ENCODE assay signal across 21 cellular contexts in genomic region chr1:82706741-82707140, GRCh38.
"Had no signal": no experiment of that assay in that cellular context is flagged by ENCODE, and none has a peak within 500 bp of the region (broad histone marks: within the 10 kb centered on the region; RNA-seq: fewer than 3 reads in every experiment).

No MANE protein-coding gene starts in this region.

- H3K36me3 Mint-ChIP-seq: activated CD4-positive, alpha-beta memory T cell treated with anti-CD3 and anti-CD28 coated beads for 36 hours; activated naive CD8-positive, alpha-beta T cell treated with anti-CD3 and anti-CD28 coated beads for 36 hours; brain; type B pancreatic cell had no signal

- H3K4me1 Mint-ChIP-seq: activated naive CD8-positive, alpha-beta T cell treated with anti-CD3 and anti-CD28 coated beads for 36 hours; brain had no signal

- ATAC-seq: left colon, lower lobe of right lung had no signal

- H3K27ac ChIP-seq: coronary artery, lower lobe of right lung had no signal

- DNase-seq: activated B cell treated with CpG ODN at 0.5 μM for 24 hours; activated CD4-positive, alpha-beta memory T cell treated with anti-CD3 and anti-CD28 coated beads for 36 hours; activated CD4-positive, alpha-beta T cell treated with anti-CD3 and anti-CD28 coated beads for 4 hours; activated naive CD8-positive, alpha-beta T cell treated with anti-CD3 and anti-CD28 coated beads for 36 hours; activated T-cell treated with anti-CD3 and anti-CD28 coated beads for 4 hours; amygdala; central memory CD4-positive, alpha-beta T cell; left colon; lower lobe of right lung; nucleus accumbens; stimulated activated CD4-positive, alpha-beta T cell treated with anti-CD3 and anti-CD28 coated beads, Interleukin-12 subunit alpha, Interleukin-12 subunit beta, amount 100 ng/mL, for 4 hours; stimulated activated CD4-positive, alpha-beta T cell treated with anti-CD3 and anti-CD28 coated beads, Interleukin-1b, Interleukin-23, amount 100 ng/mL, for 48 hours; T-helper 1 cell; T-helper 9 cell had no signal

- H3K9me3 ChIP-seq: lower lobe of right lung had no signal

- H3K9me3 Mint-ChIP-seq: activated B cell treated with CpG ODN at 0.5 μM for 24 hours; activated CD4-positive, alpha-beta memory T cell treated with anti-CD3 and anti-CD28 coated beads for 36 hours; activated naive CD8-positive, alpha-beta T cell treated with anti-CD3 and anti-CD28 coated beads for 36 hours; activated T-helper 1 cell treated with anti-CD3 and anti-CD28 coated beads, Interleukin-12 subunit alpha, Interleukin-12 subunit beta, Interleukin-2, Interleukin-4 antibody, amounts not matched to agents 30 ng/mL and 10 ng/mL and 1 ng/mL, durations not matched to agents 14 hours and 24 hours and 36 hours; brain; nephron; stimulated activated naive CD8-positive, alpha-beta T cell treated with anti-CD3 and anti-CD28 coated beads, Interleukin-15, Interleukin-2, amounts not matched to agents 100 ng/mL and 50 ng/mL, for 24 hours; type B pancreatic cell had no signal

- H3K27ac Mint-ChIP-seq: activated B cell treated with CpG ODN at 0.5 μM for 24 hours; activated CD4-positive, alpha-beta memory T cell treated with anti-CD3 and anti-CD28 coated beads for 36 hours; activated naive CD8-positive, alpha-beta T cell treated with anti-CD3 and anti-CD28 coated beads for 36 hours; activated T-helper 1 cell treated with anti-CD3 and anti-CD28 coated beads, Interleukin-12 subunit alpha, Interleukin-12 subunit beta, Interleukin-2, Interleukin-4 antibody, amounts not matched to agents 30 ng/mL and 10 ng/mL and 1 ng/mL, durations not matched to agents 14 hours and 24 hours and 36 hours; brain; progenitor cell of endocrine pancreas; stimulated activated naive CD8-positive, alpha-beta T cell treated with anti-CD3 and anti-CD28 coated beads, Interleukin-15, Interleukin-2, amounts not matched to agents 100 ng/mL and 50 ng/mL, for 24 hours; type B pancreatic cell had no signal

- H3K4me3 ChIP-seq: coronary artery, lower lobe of right lung had no signal

- H3K4me1 ChIP-seq: lower lobe of right lung had no signal

- H3K4me3 Mint-ChIP-seq: activated B cell treated with CpG ODN at 0.5 μM for 24 hours; activated CD4-positive, alpha-beta memory T cell treated with anti-CD3 and anti-CD28 coated beads for 36 hours; activated naive CD8-positive, alpha-beta T cell treated with anti-CD3 and anti-CD28 coated beads for 36 hours; activated T-helper 1 cell treated with anti-CD3 and anti-CD28 coated beads, Interleukin-12 subunit alpha, Interleukin-12 subunit beta, Interleukin-2, Interleukin-4 antibody, amounts not matched to agents 30 ng/mL and 10 ng/mL and 1 ng/mL, durations not matched to agents 14 hours and 24 hours and 36 hours; brain; nephron; stimulated activated naive CD8-positive, alpha-beta T cell treated with anti-CD3 and anti-CD28 coated beads, Interleukin-15, Interleukin-2, amounts not matched to agents 100 ng/mL and 50 ng/mL, for 24 hours; type B pancreatic cell had no signal

- H3K36me3 ChIP-seq: lower lobe of right lung had no signal
